Comparison of ENCODE assay signal across 10 cellular contexts in genomic region chr17:68381076-68381900, GRCh38.
DNase-seq lines count a peak whose midpoint lies in the region; ATAC-seq, FAIRE-seq and TF ChIP-seq lines count a peak whose summit lies in the region.
"Had no signal": no experiment of that assay in that cellular context is flagged by ENCODE, and none has a peak within 500 bp of the region (broad histone marks: within the 10 kb centered on the region; RNA-seq: fewer than 3 reads in every experiment).

No MANE protein-coding gene starts in this region.

- H3K4me3 ChIP-seq in fibroblast of pulmonary artery (replicated peaks; ENCODE audit: low read depth, low read length) = no peak overlapping the region

- H3K27me3 Mint-ChIP-seq in activated T-helper 1 cell treated with anti-CD3 and anti-CD28 coated beads, Interleukin-12 subunit alpha, Interleukin-12 subunit beta, Interleukin-2, Interleukin-4 antibody, amounts not matched to agents 30 ng/mL and 10 ng/mL and 1 ng/mL, durations not matched to agents 14 hours and 24 hours and 36 hours (ENCODE audit: insufficient read depth) = peaks cover 8% of the 10 kb centered on the region

- peaks cover 31% of the 10 kb centered on the region for H3K4me1 Mint-ChIP-seq in activated T-helper 1 cell treated with anti-CD3 and anti-CD28 coated beads, Interleukin-12 subunit alpha, Interleukin-12 subunit beta, Interleukin-2, Interleukin-4 antibody, amounts not matched to agents 30 ng/mL and 10 ng/mL and 1 ng/mL, durations not matched to agents 14 hours and 24 hours and 36 hours (ENCODE audit: low read depth)

- peak overlapping the region; percentile 33 for H3K27ac ChIP-seq in temporal lobe (ENCODE audit: low read depth, low read length)

- ATAC-seq in GM19452 (IDR thresholded peaks at IDR 0.05; ENCODE audit: unreplicated experiment) = no peak

- no peaks in the 10 kb centered on the region for H3K9me3 Mint-ChIP-seq in activated T-helper 1 cell treated with anti-CD3 and anti-CD28 coated beads, Interleukin-12 subunit alpha, Interleukin-12 subunit beta, Interleukin-2, Interleukin-4 antibody, amounts not matched to agents 30 ng/mL and 10 ng/mL and 1 ng/mL, durations not matched to agents 14 hours and 24 hours and 36 hours

- peaks cover 5% of the 10 kb centered on the region for H3K36me3 Mint-ChIP-seq in activated T-helper 1 cell treated with anti-CD3 and anti-CD28 coated beads, Interleukin-12 subunit alpha, Interleukin-12 subunit beta, Interleukin-2, Interleukin-4 antibody, amounts not matched to agents 30 ng/mL and 10 ng/mL and 1 ng/mL, durations not matched to agents 14 hours and 24 hours and 36 hours (ENCODE audit: low read depth)

- TF ChIP-seq CTCF in fibroblast of pulmonary artery (IDR thresholded peaks at IDR 0.05; ENCODE audit: low read length, missing control alignments) = no peak

- no peak for FAIRE-seq in RCC 7860 (lab: Jason Lieb, UNC)

- no peak overlapping the region for H3K4me3 Mint-ChIP-seq in activated T-helper 1 cell treated with anti-CD3 and anti-CD28 coated beads, Interleukin-12 subunit alpha, Interleukin-12 subunit beta, Interleukin-2, Interleukin-4 antibody, amounts not matched to agents 30 ng/mL and 10 ng/mL and 1 ng/mL, durations not matched to agents 14 hours and 24 hours and 36 hours

- peak; percentile 51 for DNase-seq in activated naive CD4-positive, alpha-beta T cell treated with Interleukin-2 at 50 U/mL for 16 hours
- no peak for DNase-seq in activated naive CD4-positive, alpha-beta T cell (lab: John Stamatoyannopoulos, UW)
- peak; percentile 44 for DNase-seq in RCC 7860 (ENCODE audit: low spot score)
- DNase-seq in fibroblast of pulmonary artery (ENCODE audit: low read depth) = peak; percentile 84
- DNase-seq in iPS-NIHi7 (ENCODE audit: extremely low spot score) = no peak
- DNase-seq in activated T-helper 1 cell treated with anti-CD3 and anti-CD28 coated beads, Interleukin-12 subunit alpha, Interleukin-12 subunit beta, Interleukin-2, Interleukin-4 antibody, amounts not matched to agents 30 ng/mL and 10 ng/mL and 1 ng/mL, durations not matched to agents 14 hours and 24 hours and 36 hours (ENCODE audit: low spot score) = no peak
- DNase-seq: NCI-H446; stimulated activated CD4-positive, alpha-beta T cell treated with anti-CD3 and anti-CD28 coated beads, Interleukin-4, amount 100 ng/mL, for 4 hours had no signal

- H3K27ac Mint-ChIP-seq in activated T-helper 1 cell treated with anti-CD3 and anti-CD28 coated beads, Interleukin-12 subunit alpha, Interleukin-12 subunit beta, Interleukin-2, Interleukin-4 antibody, amounts not matched to agents 30 ng/mL and 10 ng/mL and 1 ng/mL, durations not matched to agents 14 hours and 24 hours and 36 hours = no peak overlapping the region

- intact Hi-C loops in activated T-helper 1 cell treated with anti-CD3 and anti-CD28 coated beads, Interleukin-12 subunit alpha, Interleukin-12 subunit beta, Interleukin-2, Interleukin-4 antibody, amounts not matched to agents 30 ng/mL and 10 ng/mL and 1 ng/mL, durations not matched to agents 14 hours and 24 hours and 36 hours (cut with micrococcal nuclease) = loop anchor here (5.0 kb wide), 1 partner anchor 34 kb away; no protein-coding TSS in a partner anchor

Comparison
In these comparisons a context has a peak if more than half of its experiments do, and no peak if none do; other contexts are left out.
1. DNase-seq: peak in activated naive CD4-positive, alpha-beta T cell treated with Interleukin-2 at 50 U/mL for 16 hours (single experiment), RCC 7860 (single experiment) and fibroblast of pulmonary artery (single experiment); none in activated naive CD4-positive, alpha-beta T cell (0 of 4), iPS-NIHi7 (single experiment) and activated T-helper 1 cell treated with anti-CD3 and anti-CD28 coated beads, Interleukin-12 subunit alpha, Interleukin-12 subunit beta, Interleukin-2, Interleukin-4 antibody, amounts not matched to agents 30 ng/mL and 10 ng/mL and 1 ng/mL, durations not matched to agents 14 hours and 24 hours and 36 hours (single experiment).